15 cellular contexts compared by ENCODE assay signal in genomic region chr3:127655641-127656040, GRCh38. TPM values are rescaled to one million over a fixed set of nuclear protein-coding genes. Genes with fewer than 3 reads are reported as not detected.
DNase-seq lines count a peak whose midpoint lies in the region; ATAC-seq, FAIRE-seq and TF ChIP-seq lines count a peak whose summit lies in the region.
"Had no signal": no experiment of that assay in that cellular context is flagged by ENCODE, and none has a peak within 500 bp of the region (broad histone marks: within the 10 kb centered on the region; RNA-seq: fewer than 3 reads in every experiment).

No MANE protein-coding gene starts in this region.

- in situ Hi-C loops in ACHN (cut with HindIII; ENCODE audit: low pct_ligation_motif_present, low pct_unique_long_range_greater_than_20kb, low sequenced_read_pairs): loop anchor here (25.0 kb wide), 1 partner anchor 307 kb away; no protein-coding TSS in a partner anchor

- no peak overlapping the region for H3K4me3 ChIP-seq in AG04450 (ENCODE audit: low read depth, low read length)
- no peak overlapping the region for H3K4me3 ChIP-seq in HUES48 (ENCODE audit: low read depth, low read length)
- H3K4me3 ChIP-seq in bronchial epithelial cell (ENCODE audit: low read depth, low read length): no peak overlapping the region
- H3K4me3 ChIP-seq: pancreas had no signal

- CTCF ChIA-PET in AG04450 (lab: Charles Lee): interaction anchor here (1.2 to 1.6 kb wide), 2 partner anchors 176 to 312 kb away, joined by 3 to 6 read pairs; no protein-coding TSS in a partner anchor

- H3K36me3 ChIP-seq in HUES48 (ENCODE audit: control insufficient read depth, insufficient read depth, low read length) (peaks cover 3% of the 10 kb centered on the region; the same call in 1 of the 2 replicates), bronchial epithelial cell (ENCODE audit: control insufficient read depth, insufficient read depth, low read length) (no peaks in the 10 kb centered on the region)
- H3K36me3 ChIP-seq: pancreas had no signal

- H3K27ac ChIP-seq in AG04450 (ENCODE audit: low read depth, low read length) (peak overlapping the region; percentile 12), HUES48 (ENCODE audit: low read depth, low read length) (peak overlapping the region; percentile 29)
- H3K27ac ChIP-seq: C4-2B, pancreas had no signal

- TF ChIP-seq CTCF in AG04450 (IDR thresholded peaks at IDR 0.05; ENCODE audit: low read depth, low read length) (no peak), bronchial epithelial cell (IDR thresholded peaks at IDR 0.05; ENCODE audit: insufficient read depth, low read length, severe bottlenecking) (no peak)

- POLR2A ChIA-PET in AG04450 (lab: Yijun Ruan, JAX): no interaction called here

- H3K4me1 ChIP-seq in HUES48 (ENCODE audit: control insufficient read depth, insufficient read depth, low read length): no peaks in the 10 kb centered on the region
- H3K4me1 ChIP-seq: pancreas had no signal

- no peak for DNase-seq in AG04450 (ENCODE audit: low read depth, low spot score)
- peak; percentile 15 for DNase-seq in bronchial epithelial cell (ENCODE audit: low read depth)
- peak; percentile 43 for DNase-seq in mesenteric fat pad (ENCODE audit: low spot score)
- no peak for DNase-seq in DMS153 (lab: John Stamatoyannopoulos, UW)
- no peak for DNase-seq in ACHN
- no peak for DNase-seq in NCI-H2227 (lab: John Stamatoyannopoulos, UW; ENCODE audit: unreplicated experiment)
- DNase-seq: activated CD8-positive, alpha-beta memory T cell treated with anti-CD3 and anti-CD28 coated beads, Interleukin-2, amount 50 U/mL, for 48 hours; foreskin melanocyte; NCI-H2081; pancreas; stimulated activated CD4-positive, alpha-beta T cell treated with anti-CD3 and anti-CD28 coated beads, Interleukin-4, amount 100 ng/mL, for 1 hour; T1000 had no signal

- FAIRE-seq in bronchial epithelial cell (lab: Jason Lieb, UNC): no peak
- FAIRE-seq: pancreas had no signal

- no peak for ATAC-seq in GM19397 (IDR thresholded peaks at IDR 0.05; ENCODE audit: unreplicated experiment)

- H3K27me3 ChIP-seq in AG04450 (ENCODE audit: control insufficient read depth, insufficient read depth, low read length) (no peaks in the 10 kb centered on the region), HUES48 (ENCODE audit: control insufficient read depth, insufficient read depth, low read length) (no peaks in the 10 kb centered on the region), bronchial epithelial cell (ENCODE audit: control insufficient read depth, insufficient read depth, low read length) (no peaks in the 10 kb centered on the region)
- H3K27me3 ChIP-seq: pancreas had no signal

- H3K9me3 ChIP-seq in AG04450 (ENCODE audit: control insufficient read depth, insufficient read depth, low read length) (no peaks in the 10 kb centered on the region; the same call in 1 of the 2 replicates), HUES48 (ENCODE audit: control insufficient read depth, insufficient read depth, low read length) (no peaks in the 10 kb centered on the region)
- H3K9me3 ChIP-seq: pancreas had no signal

- no peak overlapping the region for H3K9ac ChIP-seq in HUES48 (ENCODE audit: low read depth, low read length)

RNA-seq across cellular contexts. Expression of gene ABTB1, which starts 17.1 kb away (rescaled TPM):
- polyA plus RNA-seq in AG04450 (2011; rRNA removed): 15.5 and 19.5 TPM in 2 replicates
- 22.1 and 30.5 TPM in 2 replicates for polyA minus RNA-seq in AG04450 (2011; rRNA and poly(A)+ RNA removed)
- total RNA-seq in bronchial epithelial cell (4.7 and 5.8 TPM in 2 replicates), mesenteric fat pad (34.8 TPM)

RNA-seq across cellular contexts. Expression of gene PODXL2, which starts 26.7 kb away (rescaled TPM):
- 1.5 and 1.9 TPM in 2 replicates for polyA plus RNA-seq in AG04450 (2011; rRNA removed)
- polyA minus RNA-seq in AG04450 (2011; rRNA and poly(A)+ RNA removed): 0.32 and 0.39 TPM in 2 replicates
- total RNA-seq in bronchial epithelial cell: 1.8 and 3.4 TPM in 2 replicates
- total RNA-seq in mesenteric fat pad: 2.5 TPM

RNA-seq across cellular contexts. Expression of gene MCM2, which starts 57.4 kb away (rescaled TPM):
- polyA plus RNA-seq in AG04450 (2011; rRNA removed): 12.2 and 12.5 TPM in 2 replicates
- polyA minus RNA-seq in AG04450 (2011; rRNA and poly(A)+ RNA removed): 24.8 and 29.7 TPM in 2 replicates
- 8.3 and 16.6 TPM in 2 replicates for total RNA-seq in bronchial epithelial cell
- total RNA-seq in mesenteric fat pad: 2.4 TPM

Comparison
In these comparisons a context has a peak if more than half of its experiments do, and no peak if none do; other contexts are left out.
1. DNase-seq: peak in bronchial epithelial cell (single experiment) and mesenteric fat pad (single experiment); none in AG04450 (single experiment), DMS153 (single experiment), ACHN (single experiment) and NCI-H2227 (single experiment).